In genomic region chr14:83556065-83556464, GRCh38 we compare ENCODE assay signal across 23 cellular contexts.
DNase-seq lines count a peak whose midpoint lies in the region; ATAC-seq, FAIRE-seq and TF ChIP-seq lines count a peak whose summit lies in the region.
"Had no signal": no experiment of that assay in that cellular context is flagged by ENCODE, and none has a peak within 500 bp of the region (broad histone marks: within the 10 kb centered on the region; RNA-seq: fewer than 3 reads in every experiment).

No MANE protein-coding gene starts in this region.

- H3K36me3 Mint-ChIP-seq in astrocyte (ENCODE audit: low read depth, unreplicated experiment) (no peaks in the 10 kb centered on the region), osteocyte (ENCODE audit: unreplicated experiment) (no peaks in the 10 kb centered on the region)
- H3K36me3 Mint-ChIP-seq: CD4-positive, CD25-positive, alpha-beta regulatory T cell had no signal

- H3K27ac Mint-ChIP-seq in astrocyte (ENCODE audit: unreplicated experiment) (peak overlapping the region; percentile 91), osteocyte (ENCODE audit: unreplicated experiment) (peak overlapping the region; percentile 78)
- H3K27ac Mint-ChIP-seq: CD4-positive, CD25-positive, alpha-beta regulatory T cell; GM23338 had no signal

- H2BK20ac ChIP-seq in IMR-90 (ENCODE audit: low read depth, low read length), result no peak overlapping the region

- H2AFZ ChIP-seq in IMR-90 (replicated peaks; ENCODE audit: low read length, poor library complexity), result no peak overlapping the region
- no peak overlapping the region for H2AFZ ChIP-seq in astrocyte (ENCODE audit: low read depth, low read length)
- H2AFZ ChIP-seq: GM23338 had no signal

- POLR2A ChIA-PET in IMR-90 (lab: Charles Lee; ENCODE audit: unreplicated experiment), result no interaction called here

- no peak overlapping the region for H2AK5ac ChIP-seq in IMR-90 (ENCODE audit: low read depth, low read length)

- no peaks in the 10 kb centered on the region for H3K27me3 Mint-ChIP-seq in astrocyte (ENCODE audit: low read depth, unreplicated experiment)
- no peaks in the 10 kb centered on the region for H3K27me3 Mint-ChIP-seq in osteocyte (ENCODE audit: unreplicated experiment)
- H3K27me3 Mint-ChIP-seq: CD4-positive, CD25-positive, alpha-beta regulatory T cell had no signal

- peak overlapping the region; percentile 59; the same call in 1 of the 3 replicates for H2BK15ac ChIP-seq in IMR-90 (ENCODE audit: low read depth, low read length)

- no peak for TF ChIP-seq RAD21 in IMR-90 (IDR thresholded peaks at IDR 0.05; ENCODE audit: low read length)

- H3K9me3 Mint-ChIP-seq in astrocyte (ENCODE audit: unreplicated experiment) (peaks cover 5% of the 10 kb centered on the region), osteocyte (ENCODE audit: unreplicated experiment) (peaks cover 6% of the 10 kb centered on the region)

- no peaks in the 10 kb centered on the region for H3K36me3 ChIP-seq in IMR-90 (ENCODE audit: control insufficient read depth, insufficient read depth, low read length)
- H3K36me3 ChIP-seq in astrocyte (ENCODE audit: insufficient read depth, low read length), result no peaks in the 10 kb centered on the region
- H3K36me3 ChIP-seq in gastrocnemius medialis, result no peaks in the 10 kb centered on the region
- H3K36me3 ChIP-seq: BE2C had no signal

- H3K79me2 ChIP-seq in astrocyte (ENCODE audit: insufficient read depth, low read length), result no peaks in the 10 kb centered on the region

- H4K5ac ChIP-seq in IMR-90 (ENCODE audit: low read depth, low read length), result no peak overlapping the region

- DNase-seq in IMR-90 (peak; percentile 64), astrocyte (ENCODE audit: low read depth) (peak; percentile 38), fibroblast of mammary gland (ENCODE audit: low read depth) (peak; percentile 22), osteocyte (ENCODE audit: extremely low spot score, unreplicated experiment) (no peak), putamen (ENCODE audit: low spot score) (no peak), DMS79 (lab: John Stamatoyannopoulos, UW) (no peak), SKM-1 (lab: John Stamatoyannopoulos, UW; ENCODE audit: unreplicated experiment) (no peak), gastrocnemius medialis (no peak)
- DNase-seq: BE2C; Caco-2; CD4-positive, CD25-positive, alpha-beta regulatory T cell; DMS153; KG1; NCI-H1417; NCI-H187; NCI-H345; NCI-H526 had no signal

- peak overlapping the region in 1 of 2 experiments; percentile 62; a peak in 1 of 4 replicates for H4K8ac ChIP-seq in IMR-90 (ENCODE audit: low read depth in 2 of 2, low read length in 2 of 2)

- no peak for TF ChIP-seq CTCF in IMR-90 (conservative IDR thresholded peaks at IDR 0.05; ENCODE audit: low read depth, low read length)
- TF ChIP-seq CTCF in astrocyte (IDR thresholded peaks at IDR 0.05; ENCODE audit: insufficient read depth, low read depth, low read length), result no peak
- no peak for TF ChIP-seq CTCF in fibroblast of mammary gland (conservative IDR thresholded peaks at IDR 0.05; ENCODE audit: control insufficient read depth, insufficient read depth, low read depth, low read length)
- no peak for TF ChIP-seq CTCF in osteocyte (IDR thresholded peaks at IDR 0.05)
- no peak for TF ChIP-seq CTCF in gastrocnemius medialis (IDR thresholded peaks at IDR 0.05 in 4 of 5, conservative IDR thresholded peaks at IDR 0.05 in 1 of 5)

- H3K4me2 ChIP-seq in IMR-90 (ENCODE audit: low read depth, low read length) (no peak overlapping the region), astrocyte (ENCODE audit: low read length) (no peak overlapping the region)
- H3K4me2 ChIP-seq: GM23338 had no signal

- no peak overlapping the region for H3K56ac ChIP-seq in IMR-90 (ENCODE audit: extremely low read depth, insufficient read depth, low read length)

- H3K27me3 ChIP-seq in IMR-90 (ENCODE audit: control insufficient read depth, insufficient read depth, low read length), result no peaks in the 10 kb centered on the region
- H3K27me3 ChIP-seq in astrocyte (ENCODE audit: insufficient read depth, low read length), result no peaks in the 10 kb centered on the region
- no peaks in the 10 kb centered on the region for H3K27me3 ChIP-seq in gastrocnemius medialis
- H3K27me3 ChIP-seq: BE2C had no signal

- H3K9me1 ChIP-seq in IMR-90 (ENCODE audit: insufficient read depth, low read length), result no peaks in the 10 kb centered on the region

- H4K91ac ChIP-seq in IMR-90 (ENCODE audit: insufficient read depth, low read depth, low read length), result no peak overlapping the region

- in situ Hi-C loops in IMR-90 (cut with MboI; ENCODE audit: low sequenced_read_pairs), result no loop called here
- in situ Hi-C loops in gastrocnemius medialis (cut with MboI; ENCODE audit: low sequenced_read_pairs in 4 of 4), result no loop called here

- H3K4me1 ChIP-seq in IMR-90 (ENCODE audit: control insufficient read depth, insufficient read depth, low read length) (no peaks in the 10 kb centered on the region), astrocyte (ENCODE audit: insufficient read depth, low read length) (no peaks in the 10 kb centered on the region), gastrocnemius medialis (no peaks in the 10 kb centered on the region)
- H3K4me1 ChIP-seq: BE2C, Caco-2 had no signal

- H2BK120ac ChIP-seq in IMR-90 (ENCODE audit: low read depth, low read length), result peak overlapping the region; percentile 20; the same call in 1 of the 2 replicates

- H3K4me3 ChIP-seq in IMR-90 (ENCODE audit: insufficient read depth, low read depth, low read length) (no peak overlapping the region), astrocyte (ENCODE audit: insufficient read depth, low read depth, low read length) (no peak overlapping the region), fibroblast of mammary gland (ENCODE audit: control insufficient read depth, low read depth, low read length) (no peak overlapping the region), gastrocnemius medialis (no peak overlapping the region)
- H3K4me3 ChIP-seq: GM23338 had no signal

- intact Hi-C loops in IMR-90 (cut with micrococcal nuclease) (no loop called here), gastrocnemius medialis (cut with DNase I; ENCODE audit: low total_unique reads) (no loop called here)

- BruUV-seq in IMR-90 (replicated peaks; lab: Mats Ljungman, UMichigan), result no TSS peak

- ATAC-seq in IMR-90 (ENCODE audit: low read depth) (0 out of 2 replicates have a peak, but pooled peaks have one; percentile 24), gastrocnemius medialis (no peak)
- ATAC-seq: GM23338, HepG2, Right ventricle myocardium inferior had no signal

- no CpG with 5 or more reads among the region's 2 CpGs for WGBS in IMR-90 (ENCODE audit: extremely low coverage in 2 of 2, insufficient read length in 1 of 2), 2 experiments

- no peaks in the 10 kb centered on the region for H4K20me1 ChIP-seq in IMR-90 (ENCODE audit: insufficient read depth, low read length)
- H4K20me1 ChIP-seq in astrocyte (ENCODE audit: insufficient read depth, low read length), result no peaks in the 10 kb centered on the region

- dilution Hi-C loops in IMR-90 (cut with HindIII; ENCODE audit: low sequenced_read_pairs, unreplicated experiment), result no loop called here

- H3K9me3 ChIP-seq in IMR-90 (ENCODE audit: control insufficient read depth, insufficient read depth, low read length) (peaks cover 5% of the 10 kb centered on the region; the same call in 1 of the 2 replicates), astrocyte (ENCODE audit: insufficient read depth, low read depth, low read length) (no peaks in the 10 kb centered on the region), gastrocnemius medialis (no peaks in the 10 kb centered on the region)
- H3K9me3 ChIP-seq: BE2C, Caco-2 had no signal

- H3K4me1 Mint-ChIP-seq in astrocyte (ENCODE audit: low read depth, unreplicated experiment), result peaks cover 16% of the 10 kb centered on the region
- peaks cover 40% of the 10 kb centered on the region for H3K4me1 Mint-ChIP-seq in osteocyte (ENCODE audit: unreplicated experiment)
- H3K4me1 Mint-ChIP-seq: CD4-positive, CD25-positive, alpha-beta regulatory T cell; GM23338 had no signal

- no peak overlapping the region for H3K4me3 Mint-ChIP-seq in astrocyte (ENCODE audit: unreplicated experiment)
- no peak overlapping the region for H3K4me3 Mint-ChIP-seq in osteocyte (ENCODE audit: unreplicated experiment)
- H3K4me3 Mint-ChIP-seq: CD4-positive, CD25-positive, alpha-beta regulatory T cell; GM23338 had no signal

- H3K27ac ChIP-seq in IMR-90 (ENCODE audit: insufficient read depth, low read length), result peak overlapping the region; percentile 53
- no peak overlapping the region for H3K27ac ChIP-seq in astrocyte (ENCODE audit: low read depth, low read length)
- no peak overlapping the region for H3K27ac ChIP-seq in gastrocnemius medialis

- no peak overlapping the region for H2AK9ac ChIP-seq in IMR-90 (replicated peaks; ENCODE audit: low read depth, low read length, poor library complexity)

- H3K23ac ChIP-seq in IMR-90 (ENCODE audit: low read depth, low read length), result no peak overlapping the region

- H2BK5ac ChIP-seq in IMR-90 (ENCODE audit: low read depth, low read length, poor library complexity, severe bottlenecking), result peak overlapping the region; percentile 57

- H3K18ac ChIP-seq in IMR-90 (ENCODE audit: low read depth, low read length), result peak overlapping the region; percentile 81; the same call in 1 of the 2 replicates

- no peak overlapping the region for H3K14ac ChIP-seq in IMR-90 (replicated peaks; ENCODE audit: low read depth, low read length)

- no peak for TF ChIP-seq POLR2A in IMR-90 (IDR thresholded peaks at IDR 0.05; ENCODE audit: low read depth, low read length)
- no peak for TF ChIP-seq POLR2A in gastrocnemius medialis (IDR thresholded peaks at IDR 0.05)

- no peak for FAIRE-seq in astrocyte (lab: Jason Lieb, UNC)
- FAIRE-seq: A204.1, GM12891, GM19239, HepG2 had no signal

- no peaks in the 10 kb centered on the region for H3K79me1 ChIP-seq in IMR-90 (ENCODE audit: low read depth in 1 of 2, low read length in 2 of 2)

- no peak overlapping the region for H3K4ac ChIP-seq in IMR-90 (ENCODE audit: low read depth, low read length)

- CTCF ChIA-PET in IMR-90 (lab: Yijun Ruan, JAX), result interaction anchor here (0.8 kb wide), 1 partner anchor 525 kb away, joined by 3 read pairs; no protein-coding TSS in a partner anchor

- no peak overlapping the region for H3K9ac ChIP-seq in IMR-90 (ENCODE audit: low read depth, low read length)
- no peak overlapping the region for H3K9ac ChIP-seq in astrocyte (ENCODE audit: low read length)

TF ChIP-seq in IMR-90, 13 proteins besides CTCF, POLR2A, EP300 and RAD21:
- TF ChIP-seq MXI1 (IDR thresholded peaks at IDR 0.05; ENCODE audit: borderline replicate concordance, low read depth, low read length) (no peak), NFE2L2 (IDR thresholded peaks at IDR 0.05; ENCODE audit: low read depth, low read length) (peak; percentile 33; the same call in 1 of the 2 replicates)

Comparison
In these comparisons a context has a peak if more than half of its experiments do, and no peak if none do; other contexts are left out.
1. DNase-seq: peak in IMR-90 (single experiment), astrocyte (single experiment) and fibroblast of mammary gland (single experiment); none in osteocyte (single experiment), putamen (single experiment), DMS79 (single experiment), SKM-1 (single experiment) and gastrocnemius medialis (0 of 2).